1 cellular context compared by ENCODE assay signal in genomic region chr14:37153483-37153882, GRCh38.
TF ChIP-seq lines count a peak whose summit lies in the region.

No MANE protein-coding gene starts in this region.

TF ChIP-seq in K562, 482 proteins besides CTCF, POLR2A, EP300 and RAD21:
- no peak for TF ChIP-seq SIRT6 (IDR thresholded peaks at IDR 0.05; ENCODE audit: low read depth, low read length)
- no peak for TF ChIP-seq NFIX (CRISPR knock-in tag; IDR thresholded peaks at IDR 0.05; ENCODE audit: low read depth)
- no peak for TF ChIP-seq NFIC (IDR thresholded peaks at IDR 0.05)
- TF ChIP-seq TCF15 (CRISPR knock-in tag; IDR thresholded peaks at IDR 0.05): no peak
- no peak for TF ChIP-seq NR1H2 (CRISPR knock-in tag; IDR thresholded peaks at IDR 0.05)
- no peak for TF ChIP-seq ZNF133 (CRISPR knock-in tag; IDR thresholded peaks at IDR 0.05)
- no peak for TF ChIP-seq IRF2 (CRISPR knock-in tag; IDR thresholded peaks at IDR 0.05)
- no peak for TF ChIP-seq ZNF561 (CRISPR knock-in tag; conservative IDR thresholded peaks at IDR 0.05)
- no peak for TF ChIP-seq GABPB2 (CRISPR knock-in tag; conservative IDR thresholded peaks at IDR 0.05)
- TF ChIP-seq ZC3H8 (IDR thresholded peaks at IDR 0.05): no peak
- no peak for TF ChIP-seq PKNOX1 (IDR thresholded peaks at IDR 0.05)
- no peak for TF ChIP-seq NR3C1 (CRISPR knock-in tag; IDR thresholded peaks at IDR 0.05)
- TF ChIP-seq ZNF124 (CRISPR knock-in tag; IDR thresholded peaks at IDR 0.05): no peak
- TF ChIP-seq HMBOX1 (IDR thresholded peaks at IDR 0.05): no peak
- no peak for TF ChIP-seq CBFB (CRISPR knock-in tag; IDR thresholded peaks at IDR 0.05)
